ENCODE assay signal across 19 cellular contexts in genomic region chr1:91747666-91748065, GRCh38.
DNase-seq lines count a peak whose midpoint lies in the region; ATAC-seq and TF ChIP-seq lines count a peak whose summit lies in the region.
"Had no signal": no experiment of that assay in that cellular context is flagged by ENCODE, and none has a peak within 500 bp of the region (broad histone marks: within the 10 kb centered on the region; RNA-seq: fewer than 3 reads in every experiment).

No MANE protein-coding gene starts in this region.

- H3K27me3 ChIP-seq in breast epithelium: no peaks in the 10 kb centered on the region
- no peaks in the 10 kb centered on the region for H3K27me3 ChIP-seq in mammary epithelial cell (ENCODE audit: insufficient read depth, low read length)
- no peaks in the 10 kb centered on the region for H3K27me3 ChIP-seq in gastrocnemius medialis
- H3K27me3 ChIP-seq: BLaER1 had no signal

- H3K36me3 ChIP-seq in breast epithelium (no peaks in the 10 kb centered on the region), mammary epithelial cell (ENCODE audit: insufficient read depth, low read length) (no peaks in the 10 kb centered on the region), gastrocnemius medialis (no peaks in the 10 kb centered on the region)
- H3K36me3 ChIP-seq: HAP-1 had no signal

- dilution Hi-C loops in mammary epithelial cell (cut with HindIII; ENCODE audit: low sequenced_read_pairs): no loop called here

- H3K36me3 Mint-ChIP-seq in endothelial cell (ENCODE audit: low read depth, unreplicated experiment) (peaks cover 46% of the 10 kb centered on the region), natural killer cell (no peaks in the 10 kb centered on the region), immature natural killer cell (peaks cover 33 to 51% (median 42%) of the 10 kb centered on the region in 3 donors)
- no peaks in the 10 kb centered on the region for H3K36me3 Mint-ChIP-seq in stimulated activated memory B cell treated with anti-CD40 and anti-IgM and Interleukin-4, amounts not matched to agents 10 μg/mL and 1 μg/mL and 100 μg/mL, for 72 hours

- no peak overlapping the region for H3K4me2 ChIP-seq in mammary epithelial cell (ENCODE audit: insufficient read depth, low read depth, low read length)
- H3K4me2 ChIP-seq: A549, BLaER1 had no signal

- WGBS in mammary epithelial cell (ENCODE audit: low coverage, missing lambda C conversion rate): 74% methylated on average over 3 of the region's 6 CpGs

- no peaks in the 10 kb centered on the region for H3K9me3 ChIP-seq in breast epithelium
- peaks cover 15% of the 10 kb centered on the region for H3K9me3 ChIP-seq in mammary epithelial cell (replicated peaks; ENCODE audit: insufficient read depth, low read length)
- H3K9me3 ChIP-seq in gastrocnemius medialis: no peaks in the 10 kb centered on the region

- ATAC-seq in natural killer cell (no peak), gastrocnemius medialis (no peak)
- ATAC-seq in stimulated activated memory B cell treated with anti-CD40 and anti-IgM and Interleukin-4, amounts not matched to agents 10 μg/mL and 1 μg/mL and 100 μg/mL, for 72 hours: no peak
- ATAC-seq: A549; CD8-positive, alpha-beta T cell; GM12878 had no signal

- H2AFZ ChIP-seq in mammary epithelial cell (ENCODE audit: low read depth, low read length): no peak overlapping the region

- H3K27me3 Mint-ChIP-seq in endothelial cell (ENCODE audit: unreplicated experiment): no peaks in the 10 kb centered on the region
- H3K27me3 Mint-ChIP-seq in natural killer cell (ENCODE audit: low read depth in 2 of 2): no peaks in the 10 kb centered on the region
- H3K27me3 Mint-ChIP-seq in immature natural killer cell (ENCODE audit: low read depth in 3 of 3): peaks cover 0 to 40% (median 26%) of the 10 kb centered on the region in 3 donors
- H3K27me3 Mint-ChIP-seq in stimulated activated memory B cell treated with anti-CD40 and anti-IgM and Interleukin-4, amounts not matched to agents 10 μg/mL and 1 μg/mL and 100 μg/mL, for 72 hours: peaks cover 8% of the 10 kb centered on the region

- H3K27ac ChIP-seq in breast epithelium (peak overlapping the region; percentile 42 to 45), mammary epithelial cell (ENCODE audit: insufficient read depth, low read depth, low read length) (no peak overlapping the region), gastrocnemius medialis (peak overlapping the region in 3 of 4 donors; percentile 28 to 70 (median 44))
- H3K27ac ChIP-seq: 22Rv1, A549, BLaER1 had no signal

- no peak overlapping the region for H3K9ac ChIP-seq in mammary epithelial cell (ENCODE audit: insufficient read depth, low read length)
- H3K9ac ChIP-seq: BLaER1 had no signal

- CTCF ChIA-PET in mammary epithelial cell (lab: Charles Lee; ENCODE audit: low non-redundant PET): no interaction called here

- BruUV-seq in mammary epithelial cell (replicated peaks; lab: Mats Ljungman, UMichigan): no TSS peak

- H3K9me3 Mint-ChIP-seq in endothelial cell (ENCODE audit: unreplicated experiment) (no peaks in the 10 kb centered on the region), natural killer cell (no peaks in the 10 kb centered on the region), immature natural killer cell (no peaks in the 10 kb centered on the region)
- no peaks in the 10 kb centered on the region for H3K9me3 Mint-ChIP-seq in stimulated activated memory B cell treated with anti-CD40 and anti-IgM and Interleukin-4, amounts not matched to agents 10 μg/mL and 1 μg/mL and 100 μg/mL, for 72 hours

- H3K4me3 ChIP-seq in breast epithelium (no peak overlapping the region), mammary epithelial cell (replicated peaks in 1 of 3; ENCODE audit: insufficient read depth in 1 of 3, low read depth in 2 of 3, low read length in 3 of 3) (no peak overlapping the region), gastrocnemius medialis (no peak overlapping the region)
- H3K4me3 ChIP-seq: A549, BLaER1, GM12878, HAP-1 had no signal

- no peak for TF ChIP-seq POLR2A in breast epithelium (IDR thresholded peaks at IDR 0.05)
- TF ChIP-seq POLR2A in gastrocnemius medialis (IDR thresholded peaks at IDR 0.05): no peak

- H3K4me1 Mint-ChIP-seq in endothelial cell (ENCODE audit: unreplicated experiment): peaks cover 11% of the 10 kb centered on the region
- peaks cover 87 to 94% of the 10 kb centered on the region in 2 donors for H3K4me1 Mint-ChIP-seq in natural killer cell
- H3K4me1 Mint-ChIP-seq in immature natural killer cell: peaks cover 95 to 97% of the 10 kb centered on the region in 2 donors
- H3K4me1 Mint-ChIP-seq in stimulated activated memory B cell treated with anti-CD40 and anti-IgM and Interleukin-4, amounts not matched to agents 10 μg/mL and 1 μg/mL and 100 μg/mL, for 72 hours: peaks cover 8% of the 10 kb centered on the region

- H3K27ac Mint-ChIP-seq in endothelial cell (ENCODE audit: unreplicated experiment) (no peak overlapping the region), natural killer cell (peak overlapping the region; percentile 86 to 87), immature natural killer cell (peak overlapping the region in 2 of 6 donors; percentile 52 to 85)
- H3K27ac Mint-ChIP-seq in stimulated activated memory B cell treated with anti-CD40 and anti-IgM and Interleukin-4, amounts not matched to agents 10 μg/mL and 1 μg/mL and 100 μg/mL, for 72 hours: no peak overlapping the region
- H3K27ac Mint-ChIP-seq: CD8-positive, alpha-beta T cell had no signal

- in situ Hi-C loops in mammary epithelial cell (cut with MboI; ENCODE audit: low sequenced_read_pairs in 2 of 2): no loop called here
- in situ Hi-C loops in gastrocnemius medialis (cut with MboI; ENCODE audit: low sequenced_read_pairs in 4 of 4): loop anchor here in 1 of 4 donors (5.0 kb wide), 1 partner anchor 235 kb away; no protein-coding TSS in a partner anchor

- no peaks in the 10 kb centered on the region for H4K20me1 ChIP-seq in mammary epithelial cell (ENCODE audit: insufficient read depth, low read length)
- H4K20me1 ChIP-seq: BLaER1 had no signal

- peak overlapping the region; percentile 19 for H3K4me3 Mint-ChIP-seq in endothelial cell (ENCODE audit: unreplicated experiment)
- H3K4me3 Mint-ChIP-seq in natural killer cell: no peak overlapping the region
- peak overlapping the region in 1 of 5 donors; percentile 7 for H3K4me3 Mint-ChIP-seq in immature natural killer cell
- H3K4me3 Mint-ChIP-seq in stimulated activated memory B cell treated with anti-CD40 and anti-IgM and Interleukin-4, amounts not matched to agents 10 μg/mL and 1 μg/mL and 100 μg/mL, for 72 hours: no peak overlapping the region
- H3K4me3 Mint-ChIP-seq: CD8-positive, alpha-beta T cell had no signal

- no peaks in the 10 kb centered on the region for H3K79me2 ChIP-seq in mammary epithelial cell (ENCODE audit: insufficient read depth, low read length)

- intact Hi-C loops in breast epithelium (cut with DNase I; ENCODE audit: low total_unique reads) (no loop called here), mammary epithelial cell (cut with micrococcal nuclease) (no loop called here), natural killer cell (cut with micrococcal nuclease) (no loop called here), gastrocnemius medialis (cut with DNase I; ENCODE audit: low total_unique reads) (no loop called here)

- DNase-seq in breast epithelium (ENCODE audit: low spot score in 2 of 2): no peak
- DNase-seq in mammary epithelial cell: no peak
- DNase-seq in endothelial cell (ENCODE audit: low spot score): no peak
- no peak for DNase-seq in natural killer cell
- DNase-seq in gastrocnemius medialis: no peak
- DNase-seq in immature natural killer cell: no peak
- no peak for DNase-seq in NCI-H2227 treated with DMSO at 0.1 percent for 48 hours (lab: John Stamatoyannopoulos, UW)
- DNase-seq: CD8-positive, alpha-beta T cell; COR-L47; DMS 273 treated with DMSO at 0.1 percent for 48 hours; DMS53; DND-41; EL had no signal

- TF ChIP-seq CTCF in breast epithelium (IDR thresholded peaks at IDR 0.05) (no peak), mammary epithelial cell (conservative IDR thresholded peaks at IDR 0.05 in 1 of 2, IDR thresholded peaks at IDR 0.05 in 1 of 2; ENCODE audit: extremely low read depth in 1 of 2, insufficient read depth in 1 of 2, low read depth in 1 of 2, low read length in 2 of 2) (no peak), endothelial cell (IDR thresholded peaks at IDR 0.05; ENCODE audit: unreplicated experiment) (no peak), natural killer cell (IDR thresholded peaks at IDR 0.05) (no peak), gastrocnemius medialis (IDR thresholded peaks at IDR 0.05 in 4 of 5, conservative IDR thresholded peaks at IDR 0.05 in 1 of 5) (no peak)

- peaks cover 0 to 38% of the 10 kb centered on the region in 2 donors for H3K4me1 ChIP-seq in breast epithelium
- H3K4me1 ChIP-seq in mammary epithelial cell (ENCODE audit: insufficient read depth, low read length): peaks cover 3% of the 10 kb centered on the region
- peaks cover 77 to 83% of the 10 kb centered on the region in 2 donors for H3K4me1 ChIP-seq in gastrocnemius medialis
- H3K4me1 ChIP-seq: HAP-1 had no signal

Comparison
In these comparisons a context has a peak if more than half of its experiments do, and no peak if none do; other contexts are left out.
1. H3K27ac Mint-ChIP-seq: peak in natural killer cell (2 of 2); none in endothelial cell (single experiment) and stimulated activated memory B cell treated with anti-CD40 and anti-IgM and Interleukin-4, amounts not matched to agents 10 μg/mL and 1 μg/mL and 100 μg/mL, for 72 hours (single experiment).